In the genomic region with DNA sequence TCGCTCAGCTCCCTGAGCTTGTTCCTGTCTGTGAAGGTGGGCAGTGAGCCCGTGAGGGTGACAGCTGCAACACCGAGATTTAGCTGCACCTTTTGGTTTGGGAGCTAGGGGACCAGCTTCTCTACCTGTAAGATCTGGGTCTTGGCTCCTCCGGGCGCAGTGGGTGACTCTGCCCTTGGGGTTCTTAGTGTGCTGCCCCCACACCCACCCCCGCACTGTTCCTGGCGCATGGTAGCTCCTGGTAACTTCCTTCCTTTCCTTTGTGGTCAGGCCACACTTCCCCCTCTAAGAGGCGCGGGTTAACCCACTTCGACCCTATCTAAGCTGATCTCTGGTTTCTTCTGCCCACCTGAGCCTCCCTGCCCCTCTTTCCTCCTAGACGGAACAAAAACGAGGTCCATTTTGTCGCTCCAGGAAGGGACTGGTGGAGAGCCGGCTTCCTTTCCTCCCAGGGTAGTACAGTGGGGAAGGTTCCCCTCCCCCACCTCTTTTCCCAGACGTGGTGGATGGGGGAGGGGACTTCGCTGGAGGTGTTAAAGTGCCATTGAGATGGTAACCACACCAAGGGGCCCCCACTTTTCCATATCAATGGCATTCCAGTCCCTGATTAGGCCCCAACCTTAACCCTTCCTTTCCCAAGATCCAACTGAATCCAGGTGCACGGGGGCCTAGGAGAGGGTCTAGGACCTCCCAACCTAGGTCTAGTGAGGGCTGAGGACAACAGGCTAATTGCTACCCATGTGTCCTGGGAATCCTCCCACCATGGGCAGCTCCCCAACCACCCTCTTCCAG, we compare ENCODE assay signal across 1 cellular context.
A peak's percentile ranks its signal among the peaks of the same experiment; 100 is the strongest.
TF ChIP-seq lines count a peak whose summit lies in the region.

No MANE protein-coding gene starts in this region.

TF ChIP-seq in K562, 482 proteins besides CTCF, POLR2A, EP300 and RAD21 (continued from another document and continues in another):
- TF ChIP-seq ZKSCAN1 (IDR thresholded peaks at IDR 0.05; ENCODE audit: low read depth, low read length): peak; percentile 40; the same call in 1 of the 2 replicates
- no peak for TF ChIP-seq RBM15 (IDR thresholded peaks at IDR 0.05; ENCODE audit: insufficient read depth, low read length)
- TF ChIP-seq TSC22D4 (tag; IDR thresholded peaks at IDR 0.05): no peak
- TF ChIP-seq GTF2E2 (tag; IDR thresholded peaks at IDR 0.05): peak; percentile 62; the same call in 1 of the 2 replicates
- TF ChIP-seq, protein P1, sequence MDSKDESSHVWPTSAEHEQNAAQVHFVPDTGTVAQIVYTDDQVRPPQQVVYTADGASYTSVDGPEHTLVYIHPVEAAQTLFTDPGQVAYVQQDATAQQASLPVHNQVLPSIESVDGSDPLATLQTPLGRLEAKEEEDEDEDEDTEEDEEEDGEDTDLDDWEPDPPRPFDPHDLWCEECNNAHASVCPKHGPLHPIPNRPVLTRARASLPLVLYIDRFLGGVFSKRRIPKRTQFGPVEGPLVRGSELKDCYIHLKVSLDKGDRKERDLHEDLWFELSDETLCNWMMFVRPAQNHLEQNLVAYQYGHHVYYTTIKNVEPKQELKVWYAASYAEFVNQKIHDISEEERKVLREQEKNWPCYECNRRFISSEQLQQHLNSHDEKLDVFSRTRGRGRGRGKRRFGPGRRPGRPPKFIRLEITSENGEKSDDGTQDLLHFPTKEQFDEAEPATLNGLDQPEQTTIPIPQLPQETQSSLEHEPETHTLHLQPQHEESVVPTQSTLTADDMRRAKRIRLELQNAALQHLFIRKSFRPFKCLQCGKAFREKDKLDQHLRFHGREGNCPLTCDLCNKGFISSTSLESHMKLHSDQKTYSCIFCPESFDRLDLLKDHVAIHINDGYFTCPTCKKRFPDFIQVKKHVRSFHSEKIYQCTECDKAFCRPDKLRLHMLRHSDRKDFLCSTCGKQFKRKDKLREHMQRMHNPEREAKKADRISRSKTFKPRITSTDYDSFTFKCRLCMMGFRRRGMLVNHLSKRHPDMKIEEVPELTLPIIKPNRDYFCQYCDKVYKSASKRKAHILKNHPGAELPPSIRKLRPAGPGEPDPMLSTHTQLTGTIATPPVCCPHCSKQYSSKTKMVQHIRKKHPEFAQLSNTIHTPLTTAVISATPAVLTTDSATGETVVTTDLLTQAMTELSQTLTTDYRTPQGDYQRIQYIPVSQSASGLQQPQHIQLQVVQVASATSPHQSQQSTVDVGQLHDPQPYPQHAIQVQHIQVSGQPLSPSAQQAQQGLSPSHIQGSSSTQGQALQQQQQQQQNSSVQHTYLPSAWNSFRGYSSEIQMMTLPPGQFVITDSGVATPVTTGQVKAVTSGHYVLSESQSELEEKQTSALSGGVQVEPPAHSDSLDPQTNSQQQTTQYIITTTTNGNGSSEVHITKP (IDR thresholded peaks at IDR 0.05; ENCODE audit: partially characterized antibody): peak; percentile 73
- no peak for TF ChIP-seq PHF21A (IDR thresholded peaks at IDR 0.05; ENCODE audit: borderline replicate concordance, low read depth)
- peak; percentile 74; the same call in 1 of the 2 replicates for TF ChIP-seq CHD2 (IDR thresholded peaks at IDR 0.05; ENCODE audit: low read depth, low read length)
- 0 out of 2 replicates have a peak, but pooled peaks have one; percentile 18 for TF ChIP-seq MEF2D (tag; conservative IDR thresholded peaks at IDR 0.05; ENCODE audit: low read depth)
- no peak for TF ChIP-seq TEAD1 (CRISPR knock-in tag; IDR thresholded peaks at IDR 0.05)
- peak; percentile 62 for TF ChIP-seq ZNF134 (CRISPR knock-in tag; conservative IDR thresholded peaks at IDR 0.05)
- TF ChIP-seq ZFP36 (IDR thresholded peaks at IDR 0.05; ENCODE audit: low read depth, low read length, partially characterized antibody): no peak
- peak; percentile 80 for TF ChIP-seq DPF2 (IDR thresholded peaks at IDR 0.05)
- peak; percentile 17; the same call in 1 of the 2 replicates for TF ChIP-seq JUND (IDR thresholded peaks at IDR 0.05; ENCODE audit: borderline replicate concordance, low read depth, low read length)
- no peak; the same call in 1 of the 3 replicates for TF ChIP-seq JUND (tag; IDR thresholded peaks at IDR 0.05; ENCODE audit: borderline replicate concordance, low read depth, low read length)
- TF ChIP-seq MECOM (CRISPR knock-in tag; IDR thresholded peaks at IDR 0.05): no peak
- TF ChIP-seq, protein P2, sequence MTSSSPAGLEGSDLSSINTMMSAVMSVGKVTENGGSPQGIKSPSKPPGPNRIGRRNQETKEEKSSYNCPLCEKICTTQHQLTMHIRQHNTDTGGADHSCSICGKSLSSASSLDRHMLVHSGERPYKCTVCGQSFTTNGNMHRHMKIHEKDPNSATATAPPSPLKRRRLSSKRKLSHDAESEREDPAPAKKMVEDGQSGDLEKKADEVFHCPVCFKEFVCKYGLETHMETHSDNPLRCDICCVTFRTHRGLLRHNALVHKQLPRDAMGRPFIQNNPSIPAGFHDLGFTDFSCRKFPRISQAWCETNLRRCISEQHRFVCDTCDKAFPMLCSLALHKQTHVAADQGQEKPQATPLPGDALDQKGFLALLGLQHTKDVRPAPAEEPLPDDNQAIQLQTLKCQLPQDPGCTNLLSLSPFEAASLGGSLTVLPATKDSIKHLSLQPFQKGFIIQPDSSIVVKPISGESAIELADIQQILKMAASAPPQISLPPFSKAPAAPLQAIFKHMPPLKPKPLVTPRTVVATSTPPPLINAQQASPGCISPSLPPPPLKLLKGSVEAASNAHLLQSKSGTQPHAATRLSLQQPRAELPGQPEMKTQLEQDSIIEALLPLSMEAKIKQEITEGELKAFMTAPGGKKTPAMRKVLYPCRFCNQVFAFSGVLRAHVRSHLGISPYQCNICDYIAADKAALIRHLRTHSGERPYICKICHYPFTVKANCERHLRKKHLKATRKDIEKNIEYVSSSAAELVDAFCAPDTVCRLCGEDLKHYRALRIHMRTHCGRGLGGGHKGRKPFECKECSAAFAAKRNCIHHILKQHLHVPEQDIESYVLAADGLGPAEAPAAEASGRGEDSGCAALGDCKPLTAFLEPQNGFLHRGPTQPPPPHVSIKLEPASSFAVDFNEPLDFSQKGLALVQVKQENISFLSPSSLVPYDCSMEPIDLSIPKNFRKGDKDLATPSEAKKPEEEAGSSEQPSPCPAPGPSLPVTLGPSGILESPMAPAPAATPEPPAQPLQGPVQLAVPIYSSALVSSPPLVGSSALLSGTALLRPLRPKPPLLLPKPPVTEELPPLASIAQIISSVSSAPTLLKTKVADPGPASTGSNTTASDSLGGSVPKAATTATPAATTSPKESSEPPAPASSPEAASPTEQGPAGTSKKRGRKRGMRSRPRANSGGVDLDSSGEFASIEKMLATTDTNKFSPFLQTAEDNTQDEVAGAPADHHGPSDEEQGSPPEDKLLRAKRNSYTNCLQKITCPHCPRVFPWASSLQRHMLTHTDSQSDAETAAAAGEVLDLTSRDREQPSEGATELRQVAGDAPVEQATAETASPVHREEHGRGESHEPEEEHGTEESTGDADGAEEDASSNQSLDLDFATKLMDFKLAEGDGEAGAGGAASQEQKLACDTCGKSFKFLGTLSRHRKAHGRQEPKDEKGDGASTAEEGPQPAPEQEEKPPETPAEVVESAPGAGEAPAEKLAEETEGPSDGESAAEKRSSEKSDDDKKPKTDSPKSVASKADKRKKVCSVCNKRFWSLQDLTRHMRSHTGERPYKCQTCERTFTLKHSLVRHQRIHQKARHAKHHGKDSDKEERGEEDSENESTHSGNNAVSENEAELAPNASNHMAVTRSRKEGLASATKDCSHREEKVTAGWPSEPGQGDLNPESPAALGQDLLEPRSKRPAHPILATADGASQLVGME (CRISPR knock-in tag; IDR thresholded peaks at IDR 0.05): no peak
- no peak for TF ChIP-seq KAT7 (CRISPR knock-in tag; IDR thresholded peaks at IDR 0.05; ENCODE audit: borderline replicate concordance)
- TF ChIP-seq ZNF121 (CRISPR knock-in tag; conservative IDR thresholded peaks at IDR 0.05): no peak
- peak; percentile 21; the same call in 1 of the 2 replicates for TF ChIP-seq ELF1 (tag; IDR thresholded peaks at IDR 0.05)
- no peak for TF ChIP-seq NUFIP1 (IDR thresholded peaks at IDR 0.05; ENCODE audit: partially characterized antibody)
- no peak for TF ChIP-seq ZKSCAN3 (CRISPR knock-in tag; IDR thresholded peaks at IDR 0.05)
- peak; percentile 75 for TF ChIP-seq NEUROD1 (IDR thresholded peaks at IDR 0.05; ENCODE audit: borderline replicate concordance, low read depth, low read length, partially characterized antibody)
- no peak for TF ChIP-seq ZNF3 (CRISPR knock-in tag; IDR thresholded peaks at IDR 0.05)
- TF ChIP-seq, protein P3, sequence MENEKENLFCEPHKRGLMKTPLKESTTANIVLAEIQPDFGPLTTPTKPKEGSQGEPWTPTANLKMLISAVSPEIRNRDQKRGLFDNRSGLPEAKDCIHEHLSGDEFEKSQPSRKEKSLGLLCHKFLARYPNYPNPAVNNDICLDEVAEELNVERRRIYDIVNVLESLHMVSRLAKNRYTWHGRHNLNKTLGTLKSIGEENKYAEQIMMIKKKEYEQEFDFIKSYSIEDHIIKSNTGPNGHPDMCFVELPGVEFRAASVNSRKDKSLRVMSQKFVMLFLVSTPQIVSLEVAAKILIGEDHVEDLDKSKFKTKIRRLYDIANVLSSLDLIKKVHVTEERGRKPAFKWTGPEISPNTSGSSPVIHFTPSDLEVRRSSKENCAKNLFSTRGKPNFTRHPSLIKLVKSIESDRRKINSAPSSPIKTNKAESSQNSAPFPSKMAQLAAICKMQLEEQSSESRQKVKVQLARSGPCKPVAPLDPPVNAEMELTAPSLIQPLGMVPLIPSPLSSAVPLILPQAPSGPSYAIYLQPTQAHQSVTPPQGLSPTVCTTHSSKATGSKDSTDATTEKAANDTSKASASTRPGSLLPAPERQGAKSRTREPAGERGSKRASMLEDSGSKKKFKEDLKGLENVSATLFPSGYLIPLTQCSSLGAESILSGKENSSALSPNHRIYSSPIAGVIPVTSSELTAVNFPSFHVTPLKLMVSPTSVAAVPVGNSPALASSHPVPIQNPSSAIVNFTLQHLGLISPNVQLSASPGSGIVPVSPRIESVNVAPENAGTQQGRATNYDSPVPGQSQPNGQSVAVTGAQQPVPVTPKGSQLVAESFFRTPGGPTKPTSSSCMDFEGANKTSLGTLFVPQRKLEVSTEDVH (IDR thresholded peaks at IDR 0.05; ENCODE audit: low read depth, partially characterized antibody): peak; percentile 38
- no peak for TF ChIP-seq KLF10 (CRISPR knock-in tag; IDR thresholded peaks at IDR 0.05)
- TF ChIP-seq, protein P4, sequence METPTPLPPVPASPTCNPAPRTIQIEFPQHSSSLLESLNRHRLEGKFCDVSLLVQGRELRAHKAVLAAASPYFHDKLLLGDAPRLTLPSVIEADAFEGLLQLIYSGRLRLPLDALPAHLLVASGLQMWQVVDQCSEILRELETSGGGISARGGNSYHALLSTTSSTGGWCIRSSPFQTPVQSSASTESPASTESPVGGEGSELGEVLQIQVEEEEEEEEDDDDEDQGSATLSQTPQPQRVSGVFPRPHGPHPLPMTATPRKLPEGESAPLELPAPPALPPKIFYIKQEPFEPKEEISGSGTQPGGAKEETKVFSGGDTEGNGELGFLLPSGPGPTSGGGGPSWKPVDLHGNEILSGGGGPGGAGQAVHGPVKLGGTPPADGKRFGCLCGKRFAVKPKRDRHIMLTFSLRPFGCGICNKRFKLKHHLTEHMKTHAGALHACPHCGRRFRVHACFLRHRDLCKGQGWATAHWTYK (CRISPR knock-in tag; IDR thresholded peaks at IDR 0.05): peak; percentile 22; the same call in 1 of the 2 replicates
- TF ChIP-seq ZNF707 (CRISPR knock-in tag; conservative IDR thresholded peaks at IDR 0.05): no peak
- TF ChIP-seq SIX5 (IDR thresholded peaks at IDR 0.05; ENCODE audit: borderline replicate concordance in 1 of 2, insufficient read depth in 1 of 2, low read depth in 1 of 2, low read length in 2 of 2): no peak
- no peak for TF ChIP-seq PHTF2 (CRISPR knock-in tag; IDR thresholded peaks at IDR 0.05)
- TF ChIP-seq ZNF696 (CRISPR knock-in tag; conservative IDR thresholded peaks at IDR 0.05): no peak
- TF ChIP-seq ATF7 (IDR thresholded peaks at IDR 0.05): peak; percentile 3; the same call in 1 of the 2 replicates
- TF ChIP-seq KLF16 (IDR thresholded peaks at IDR 0.05): peak; percentile 35; the same call in 1 of the 2 replicates
- TF ChIP-seq, protein P5, sequence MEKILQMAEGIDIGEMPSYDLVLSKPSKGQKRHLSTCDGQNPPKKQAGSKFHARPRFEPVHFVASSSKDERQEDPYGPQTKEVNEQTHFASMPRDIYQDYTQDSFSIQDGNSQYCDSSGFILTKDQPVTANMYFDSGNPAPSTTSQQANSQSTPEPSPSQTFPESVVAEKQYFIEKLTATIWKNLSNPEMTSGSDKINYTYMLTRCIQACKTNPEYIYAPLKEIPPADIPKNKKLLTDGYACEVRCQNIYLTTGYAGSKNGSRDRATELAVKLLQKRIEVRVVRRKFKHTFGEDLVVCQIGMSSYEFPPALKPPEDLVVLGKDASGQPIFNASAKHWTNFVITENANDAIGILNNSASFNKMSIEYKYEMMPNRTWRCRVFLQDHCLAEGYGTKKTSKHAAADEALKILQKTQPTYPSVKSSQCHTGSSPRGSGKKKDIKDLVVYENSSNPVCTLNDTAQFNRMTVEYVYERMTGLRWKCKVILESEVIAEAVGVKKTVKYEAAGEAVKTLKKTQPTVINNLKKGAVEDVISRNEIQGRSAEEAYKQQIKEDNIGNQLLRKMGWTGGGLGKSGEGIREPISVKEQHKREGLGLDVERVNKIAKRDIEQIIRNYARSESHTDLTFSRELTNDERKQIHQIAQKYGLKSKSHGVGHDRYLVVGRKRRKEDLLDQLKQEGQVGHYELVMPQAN (IDR thresholded peaks at IDR 0.05; ENCODE audit: borderline replicate concordance): peak; percentile 41; the same call in 1 of the 2 replicates
- TF ChIP-seq, protein P6, sequence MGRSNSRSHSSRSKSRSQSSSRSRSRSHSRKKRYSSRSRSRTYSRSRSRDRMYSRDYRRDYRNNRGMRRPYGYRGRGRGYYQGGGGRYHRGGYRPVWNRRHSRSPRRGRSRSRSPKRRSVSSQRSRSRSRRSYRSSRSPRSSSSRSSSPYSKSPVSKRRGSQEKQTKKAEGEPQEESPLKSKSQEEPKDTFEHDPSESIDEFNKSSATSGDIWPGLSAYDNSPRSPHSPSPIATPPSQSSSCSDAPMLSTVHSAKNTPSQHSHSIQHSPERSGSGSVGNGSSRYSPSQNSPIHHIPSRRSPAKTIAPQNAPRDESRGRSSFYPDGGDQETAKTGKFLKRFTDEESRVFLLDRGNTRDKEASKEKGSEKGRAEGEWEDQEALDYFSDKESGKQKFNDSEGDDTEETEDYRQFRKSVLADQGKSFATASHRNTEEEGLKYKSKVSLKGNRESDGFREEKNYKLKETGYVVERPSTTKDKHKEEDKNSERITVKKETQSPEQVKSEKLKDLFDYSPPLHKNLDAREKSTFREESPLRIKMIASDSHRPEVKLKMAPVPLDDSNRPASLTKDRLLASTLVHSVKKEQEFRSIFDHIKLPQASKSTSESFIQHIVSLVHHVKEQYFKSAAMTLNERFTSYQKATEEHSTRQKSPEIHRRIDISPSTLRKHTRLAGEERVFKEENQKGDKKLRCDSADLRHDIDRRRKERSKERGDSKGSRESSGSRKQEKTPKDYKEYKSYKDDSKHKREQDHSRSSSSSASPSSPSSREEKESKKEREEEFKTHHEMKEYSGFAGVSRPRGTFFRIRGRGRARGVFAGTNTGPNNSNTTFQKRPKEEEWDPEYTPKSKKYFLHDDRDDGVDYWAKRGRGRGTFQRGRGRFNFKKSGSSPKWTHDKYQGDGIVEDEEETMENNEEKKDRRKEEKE (IDR thresholded peaks at IDR 0.05; ENCODE audit: borderline replicate concordance in 1 of 2, control insufficient read depth in 1 of 2, low read depth in 2 of 2, low read length in 1 of 2): no peak
- peak; percentile 94 for TF ChIP-seq NFRKB (IDR thresholded peaks at IDR 0.05; ENCODE audit: low read depth)
